In the genomic region with DNA sequence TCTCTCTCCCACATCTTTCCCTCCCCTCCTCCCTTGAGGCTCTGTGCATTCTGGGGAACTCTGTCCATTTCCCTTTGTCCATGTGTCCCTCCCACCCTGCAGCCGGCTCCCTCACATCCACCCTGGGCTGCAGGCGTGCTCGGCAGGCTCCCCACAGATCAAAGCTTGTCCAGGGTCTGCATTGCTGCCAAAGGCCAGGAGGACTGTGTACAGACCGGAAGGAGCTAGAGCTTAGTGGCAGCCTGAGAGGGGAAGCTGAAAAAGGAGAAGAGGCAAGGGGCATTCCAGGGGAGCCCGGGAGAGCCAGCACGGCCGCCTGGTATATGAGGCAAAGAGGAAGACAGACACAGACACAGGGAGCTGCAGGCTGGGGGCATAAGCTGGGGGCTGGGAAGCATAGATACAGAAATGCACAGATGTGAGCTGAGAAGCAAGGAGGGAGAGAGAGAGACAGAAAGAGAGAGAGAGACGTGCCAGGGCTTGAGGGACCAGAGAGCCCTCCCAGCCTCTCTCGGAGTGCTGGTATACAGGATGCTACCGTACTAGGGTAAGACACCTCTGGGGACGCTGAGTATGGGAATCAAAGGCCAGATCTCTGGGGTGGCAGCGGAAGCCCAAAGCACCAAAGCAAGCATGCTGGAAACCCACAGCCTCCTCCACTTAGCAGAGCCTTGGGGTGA, we compare ENCODE assay signal across 8 cellular contexts. TPM values are rescaled to one million over a fixed set of nuclear protein-coding genes. Genes with fewer than 3 reads are reported as not detected.
DNase-seq lines count a peak whose midpoint lies in the region; ATAC-seq and TF ChIP-seq lines count a peak whose summit lies in the region.

No MANE protein-coding gene starts in this region.

- H3K27me3 ChIP-seq in heart left ventricle, result peaks cover 0 to 4% (median 0%) of the 10 kb centered on the region in 9 donors

- ATAC-seq in heart left ventricle, result peak; percentile 27 to 81 (median 67)
- ATAC-seq in stimulated activated effector memory CD8-positive, alpha-beta T cell treated with anti-CD3 and anti-CD28 coated beads, Interleukin-12 subunit alpha, Interleukin-12 subunit beta, amount 100 ng/mL, for 72 hours, result peak; percentile 40

- TF ChIP-seq POLR2A in heart left ventricle (IDR thresholded peaks at IDR 0.05), result no peak

- H3K4me3 Mint-ChIP-seq in stimulated activated effector memory CD8-positive, alpha-beta T cell treated with anti-CD3 and anti-CD28 coated beads, Interleukin-12 subunit alpha, Interleukin-12 subunit beta, amount 100 ng/mL, for 72 hours, result peak overlapping the region; percentile 61

- peaks cover 0 to 32% (median 0%) of the 10 kb centered on the region in 12 donors for H3K4me1 ChIP-seq in heart left ventricle

- no peaks in the 10 kb centered on the region for H3K9me3 Mint-ChIP-seq in stimulated activated effector memory CD8-positive, alpha-beta T cell treated with anti-CD3 and anti-CD28 coated beads, Interleukin-12 subunit alpha, Interleukin-12 subunit beta, amount 100 ng/mL, for 72 hours

- peaks cover 0 to 22% (median 0%) of the 10 kb centered on the region in 9 donors for H3K36me3 ChIP-seq in heart left ventricle

- H3K27ac ChIP-seq in heart left ventricle, result peak overlapping the region in 1 of 12 donors; percentile 95

- peaks cover 12% of the 10 kb centered on the region for H3K36me3 Mint-ChIP-seq in stimulated activated effector memory CD8-positive, alpha-beta T cell treated with anti-CD3 and anti-CD28 coated beads, Interleukin-12 subunit alpha, Interleukin-12 subunit beta, amount 100 ng/mL, for 72 hours

- DNase-seq in Jurkat, Clone E6-1 (ENCODE audit: low read depth, low spot score), result peak; percentile 63
- DNase-seq in heart left ventricle (peak in 3 of 5 donors; percentile 42 to 61 (median 44)), H4 (ENCODE audit: low spot score) (no peak), NCI-H2029 (lab: John Stamatoyannopoulos, UW) (no peak), NCI-H2196 treated with DMSO at 0.1 percent for 48 hours (lab: John Stamatoyannopoulos, UW; ENCODE audit: unreplicated experiment) (no peak)
- no peak for DNase-seq in stimulated activated effector memory CD8-positive, alpha-beta T cell treated with anti-CD3 and anti-CD28 coated beads, Interleukin-12 subunit alpha, Interleukin-12 subunit beta, amount 100 ng/mL, for 72 hours (ENCODE audit: low spot score in 2 of 2)
- DNase-seq in NK-92 treated with Interleukin-12 subunit alpha and Interleukin-12 subunit beta, amount 100 ng/mL, for 24 hours (lab: John Stamatoyannopoulos, UW), result no peak

- intact Hi-C loops in heart left ventricle (cut with DNase I), result no loop called here

- no peaks in the 10 kb centered on the region for H3K9me3 ChIP-seq in heart left ventricle

- WGBS in heart left ventricle, 4 donors, result 26 to 39% (median 33%) methylated on average over 12 of the region's 12 CpGs

- H3K27ac Mint-ChIP-seq in stimulated activated effector memory CD8-positive, alpha-beta T cell treated with anti-CD3 and anti-CD28 coated beads, Interleukin-12 subunit alpha, Interleukin-12 subunit beta, amount 100 ng/mL, for 72 hours, result peak overlapping the region; percentile 76

- peaks cover 26% of the 10 kb centered on the region for H3K4me1 Mint-ChIP-seq in stimulated activated effector memory CD8-positive, alpha-beta T cell treated with anti-CD3 and anti-CD28 coated beads, Interleukin-12 subunit alpha, Interleukin-12 subunit beta, amount 100 ng/mL, for 72 hours

- H3K4me3 ChIP-seq in Jurkat, Clone E6-1 (ENCODE audit: low read length), result peak overlapping the region; percentile 28; the same call in 1 of the 2 replicates
- H3K4me3 ChIP-seq in WI38 (ENCODE audit: low read depth, low read length) (peak overlapping the region; percentile 1; the same call in 1 of the 2 replicates), heart left ventricle (peak overlapping the region in 5 of 12 donors; percentile 14 to 65 (median 22))

- TF ChIP-seq CTCF in WI38 (IDR thresholded peaks at IDR 0.05; ENCODE audit: low read depth, low read length) (no peak), heart left ventricle (IDR thresholded peaks at IDR 0.05) (no peak)

RNA-seq across cellular contexts. Expression of a gene that starts 3.3 kb away (rescaled TPM):
- not detected for polyA plus RNA-seq in Jurkat, Clone E6-1 (2012; ENCODE audit: insufficient read depth, insufficient read length)
- total RNA-seq in heart left ventricle, result 10 to 100 TPM in 2 of 9 donors, 1 to 10 TPM in 7; 3.0 to 71.9 (median 5.4) TPM
- 1 to 10 TPM; 1.1 to 3.2 TPM for polyA plus RNA-seq in heart left ventricle
- 0.12 TPM in 1 of 2 replicates, not detected in the other for total RNA-seq in H4 (2014; rRNA removed; shearing (Covaris generic))

RNA-seq across cellular contexts. Expression of a gene that starts 20.3 kb away (rescaled TPM):
- polyA plus RNA-seq in Jurkat, Clone E6-1 (2012; ENCODE audit: insufficient read depth, insufficient read length), result 1.5 TPM
- 1 to 10 TPM in 2 of 9 donors, under 1 TPM in 3, not detected in 4; 0.10 to 1.5 (median 0.43) TPM for total RNA-seq in heart left ventricle
- under 1 TPM; 0.03 to 0.34 TPM for polyA plus RNA-seq in heart left ventricle
- total RNA-seq in H4 (2014; rRNA removed; shearing (Covaris generic)), result 0.06 TPM in 1 of 2 replicates, not detected in the other

RNA-seq across cellular contexts. Expression of a gene that starts 26.5 kb away (rescaled TPM):
- 82.4 TPM for polyA plus RNA-seq in Jurkat, Clone E6-1 (2012; ENCODE audit: insufficient read depth, insufficient read length)
- 100 to 1,000 TPM in 5 of 9 donors, 10 to 100 TPM in 4; 72.9 to 227 (median 100) TPM for total RNA-seq in heart left ventricle
- polyA plus RNA-seq in heart left ventricle, result 100 to 1,000 TPM; 274 to 331 TPM
- total RNA-seq in H4 (2014; rRNA removed; shearing (Covaris generic)), result 122 and 133 TPM in 2 replicates

RNA-seq across cellular contexts. Expression of a gene that starts 29.0 kb away (rescaled TPM):
- 3.3 TPM for polyA plus RNA-seq in Jurkat, Clone E6-1 (2012; ENCODE audit: insufficient read depth, insufficient read length)
- total RNA-seq in heart left ventricle, result 1 to 10 TPM; 1.8 to 5.2 (median 2.9) TPM
- polyA plus RNA-seq in heart left ventricle, result 1 to 10 TPM; 4.4 to 7.7 TPM
- total RNA-seq in H4 (2014; rRNA removed; shearing (Covaris generic)), result 8.5 and 13.8 TPM in 2 replicates

RNA-seq across cellular contexts. Expression of a gene that starts 35.5 kb away (rescaled TPM):
- 7.4 TPM for polyA plus RNA-seq in Jurkat, Clone E6-1 (2012; ENCODE audit: insufficient read depth, insufficient read length)
- total RNA-seq in heart left ventricle, result 10 to 100 TPM in 7 of 9 donors, 1 to 10 TPM in 2; 4.2 to 26.7 (median 16.6) TPM
- polyA plus RNA-seq in heart left ventricle, result 10 to 100 TPM; 11.5 to 29.9 TPM
- total RNA-seq in H4 (2014; rRNA removed; shearing (Covaris generic)), result 29.5 and 35.2 TPM in 2 replicates

Comparison
In these comparisons a context has a peak if more than half of its experiments do, and no peak if none do; other contexts are left out.
1. DNase-seq: peak in Jurkat, Clone E6-1 (single experiment) and heart left ventricle (3 of 5); none in stimulated activated effector memory CD8-positive, alpha-beta T cell treated with anti-CD3 and anti-CD28 coated beads, Interleukin-12 subunit alpha, Interleukin-12 subunit beta, amount 100 ng/mL, for 72 hours (0 of 2), NK-92 treated with Interleukin-12 subunit alpha and Interleukin-12 subunit beta, amount 100 ng/mL, for 24 hours (single experiment), H4 (single experiment), NCI-H2029 (single experiment) and NCI-H2196 treated with DMSO at 0.1 percent for 48 hours (single experiment).